In the genomic region with DNA sequence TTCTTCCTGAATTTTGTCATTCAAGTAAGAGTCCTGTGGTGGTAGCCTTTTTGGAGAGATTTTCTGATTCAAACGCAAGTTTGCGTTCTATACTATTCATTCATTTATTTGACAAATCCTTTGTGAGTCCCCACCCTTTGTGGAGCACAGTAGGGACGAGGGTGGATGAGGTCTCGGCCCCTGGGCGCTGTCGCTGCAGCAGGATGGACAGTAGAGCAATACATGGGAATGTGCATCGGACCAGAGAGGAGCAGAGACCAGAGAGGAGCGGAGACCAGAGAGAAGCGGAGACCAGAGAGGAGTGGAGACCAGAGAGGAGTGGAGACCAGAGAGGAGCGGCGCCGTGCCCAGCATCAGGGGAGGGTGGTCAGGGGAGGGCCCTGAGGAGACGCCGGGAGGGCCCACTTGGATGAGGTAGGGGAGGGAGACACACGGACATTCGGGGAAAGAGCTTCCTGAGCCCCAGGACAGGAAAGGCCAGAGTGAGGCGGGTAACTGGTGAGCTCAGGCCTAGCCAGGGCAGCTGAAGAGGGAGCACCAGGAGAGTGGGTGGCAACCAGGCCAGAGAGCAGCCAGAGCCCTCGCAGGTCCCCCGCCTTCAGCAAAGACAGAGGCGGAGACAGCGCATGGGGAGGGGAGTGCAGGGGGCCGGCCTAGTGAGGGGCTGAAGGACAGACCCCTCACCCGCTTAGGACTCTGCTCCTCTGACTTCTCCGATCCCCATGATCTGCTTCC, we compare ENCODE assay signal across 26 cellular contexts.
"Had no signal": no experiment of that assay in that cellular context is flagged by ENCODE, and none has a peak within 500 bp of the region (broad histone marks: within the 10 kb centered on the region; RNA-seq: fewer than 3 reads in every experiment).

No MANE protein-coding gene starts in this region.

- H3K27me3 ChIP-seq: breast epithelium, MG63 had no signal

- ATAC-seq: activated CD4-positive, alpha-beta T cell treated with anti-CD3 and anti-CD28 coated beads for 36 hours; activated T-cell treated with anti-CD3 and anti-CD28 coated beads, Interleukin-2, amount 50 U/mL, for 72 hours; Panc1; Right ventricle myocardium inferior; T-cell had no signal

- H3K4me1 Mint-ChIP-seq: activated CD4-positive, alpha-beta T cell treated with anti-CD3 and anti-CD28 coated beads for 36 hours; activated naive CD8-positive, alpha-beta T cell treated with anti-CD3 and anti-CD28 coated beads for 36 hours; T-cell had no signal

- H3K36me3 Mint-ChIP-seq: activated naive CD4-positive, alpha-beta T cell treated with anti-CD3 and anti-CD28 coated beads, Interleukin-2, amount 10 ng/mL, durations not matched to agents 7 days and 5 days; activated naive CD8-positive, alpha-beta T cell treated with anti-CD3 and anti-CD28 coated beads for 36 hours had no signal

- H3K36me3 ChIP-seq: breast epithelium, MG63 had no signal

- H3K4me3 Mint-ChIP-seq: activated CD4-positive, alpha-beta memory T cell treated with anti-CD3 and anti-CD28 coated beads, Interleukin-2, amount 10 ng/mL, durations not matched to agents 7 days and 5 days; activated CD4-positive, alpha-beta T cell treated with anti-CD3 and anti-CD28 coated beads for 36 hours; activated naive CD4-positive, alpha-beta T cell treated with anti-CD3 and anti-CD28 coated beads, Interleukin-2, amount 10 ng/mL, durations not matched to agents 7 days and 5 days; activated naive CD8-positive, alpha-beta T cell treated with anti-CD3 and anti-CD28 coated beads for 36 hours; activated T-cell treated with anti-CD3 and anti-CD28 coated beads, Interleukin-2, amount 50 U/mL, for 72 hours; T-cell had no signal

- H3K9me3 Mint-ChIP-seq: activated T-cell treated with anti-CD3 and anti-CD28 coated beads, Interleukin-2, amount 50 U/mL, for 72 hours had no signal

- H3K27ac ChIP-seq: breast epithelium, SK-N-MC had no signal

- H3K4me1 ChIP-seq: breast epithelium had no signal

- DNase-seq: activated CD4-positive, alpha-beta memory T cell treated with anti-CD3 and anti-CD28 coated beads, Interleukin-2, amount 10 ng/mL, durations not matched to agents 7 days and 5 days; activated CD4-positive, alpha-beta T cell treated with anti-CD3 and anti-CD28 coated beads for 36 hours; activated CD4-positive, alpha-beta T cell treated with anti-CD3 and anti-CD28 coated beads, Interleukin-2, amount 50 U/mL, for 1 hour; activated gamma-delta T cell treated with Interleukin-2 at 50 U/mL for 16 hours; activated naive CD4-positive, alpha-beta T cell treated with anti-CD3 and anti-CD28 coated beads, Interleukin-2, amount 10 ng/mL, durations not matched to agents 7 days and 5 days; activated naive CD8-positive, alpha-beta T cell treated with anti-CD3 and anti-CD28 coated beads for 36 hours; activated T-cell treated with anti-CD3 and anti-CD28 coated beads, Interleukin-2, amount 50 U/mL, for 72 hours; anterior cingulate cortex; central memory CD4-positive, alpha-beta T cell; MG63; MV-4-11; NCI-H1436 treated with DMSO at 0.1 percent for 48 hours; NCI-H187; NCI-H2081 treated with DMSO at 0.1 percent for 48 hours; NCI-H446; NCI-H774; NK-92 treated with Interleukin-12 subunit alpha and Interleukin-12 subunit beta, amount 100 ng/mL, for 24 hours; OCI-M1; T-cell; T-helper 2 cell; T1000 had no signal

- H3K9me3 ChIP-seq: MG63 had no signal

- H3K27ac Mint-ChIP-seq: activated CD4-positive, alpha-beta memory T cell treated with anti-CD3 and anti-CD28 coated beads, Interleukin-2, amount 10 ng/mL, durations not matched to agents 7 days and 5 days; activated CD4-positive, alpha-beta T cell treated with anti-CD3 and anti-CD28 coated beads for 36 hours; activated naive CD4-positive, alpha-beta T cell treated with anti-CD3 and anti-CD28 coated beads, Interleukin-2, amount 10 ng/mL, durations not matched to agents 7 days and 5 days; activated naive CD8-positive, alpha-beta T cell treated with anti-CD3 and anti-CD28 coated beads for 36 hours; activated T-cell treated with anti-CD3 and anti-CD28 coated beads, Interleukin-2, amount 50 U/mL, for 72 hours; activated T-helper 2 cell treated with anti-CD3 and anti-CD28 coated beads, Interferon-gamma antibody, Interleukin-2, Interleukin-4, amounts not matched to agents 10 μg/mL and 5 μg/mL and 100 μg/mL, durations not matched to agents 14 hours and 24 hours and 36 hours; T-cell had no signal

- H3K4me3 ChIP-seq: breast epithelium, MG63, SK-N-MC had no signal

- H3K27me3 Mint-ChIP-seq: activated CD4-positive, alpha-beta memory T cell treated with anti-CD3 and anti-CD28 coated beads, Interleukin-2, amount 10 ng/mL, durations not matched to agents 7 days and 5 days; activated CD4-positive, alpha-beta T cell treated with anti-CD3 and anti-CD28 coated beads for 36 hours; activated naive CD8-positive, alpha-beta T cell treated with anti-CD3 and anti-CD28 coated beads for 36 hours had no signal
